Comparison of ENCODE assay signal across 1 cellular context in the genomic region with DNA sequence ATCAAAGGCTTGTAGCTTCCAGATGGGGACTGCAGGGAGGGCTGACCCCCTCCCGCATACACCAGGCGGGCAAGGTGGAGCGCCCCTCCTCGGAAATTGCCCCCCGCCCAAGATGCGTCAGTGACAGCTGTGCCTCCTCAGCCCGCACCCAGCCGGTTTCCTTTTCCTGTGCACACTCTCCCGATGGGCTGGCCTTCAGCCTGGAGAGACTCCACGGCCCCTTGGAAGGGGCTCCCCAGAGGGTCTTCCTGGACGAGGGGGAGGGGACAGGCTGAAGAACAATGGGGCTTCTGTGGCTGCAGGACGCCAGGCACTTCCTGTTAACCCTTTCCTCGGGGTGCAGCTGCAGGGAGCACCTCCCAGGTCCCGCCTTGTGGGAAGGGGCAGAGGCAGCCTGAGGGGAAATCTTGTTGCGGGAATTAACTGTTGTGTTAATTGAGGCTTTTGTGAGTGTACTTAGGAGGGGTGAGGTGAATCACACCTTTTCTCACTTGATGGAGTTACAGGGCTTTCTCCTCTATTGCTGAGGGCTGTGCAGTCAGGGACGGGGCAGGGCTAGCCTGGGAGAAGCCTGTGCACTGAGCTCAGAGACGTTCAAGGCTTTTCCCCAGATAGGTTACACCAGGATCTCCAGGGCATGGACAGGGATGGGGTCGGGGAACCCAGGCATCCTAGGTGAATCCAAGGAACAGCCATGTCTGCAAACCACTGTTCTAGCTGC.
A peak's percentile ranks its signal among the peaks of the same experiment; 100 is the strongest.
TF ChIP-seq lines count a peak whose summit lies in the region.

No MANE protein-coding gene starts in this region.

TF ChIP-seq in K562, 482 proteins besides CTCF, POLR2A, EP300 and RAD21 (continued from another document and continues in another):
- TF ChIP-seq CBX8 (IDR thresholded peaks at IDR 0.05; ENCODE audit: borderline replicate concordance, extremely low read depth, low read depth, low read length, poor library complexity, severe bottlenecking) (no peak), MEIS2 (IDR thresholded peaks at IDR 0.05; ENCODE audit: partially characterized antibody) (no peak), TEAD1 (CRISPR knock-in tag; IDR thresholded peaks at IDR 0.05) (no peak), ESRRA (IDR thresholded peaks at IDR 0.05; ENCODE audit: borderline replicate concordance, low read depth) (no peak), CSDE1 (IDR thresholded peaks at IDR 0.05) (no peak), ZKSCAN8 (CRISPR knock-in tag; IDR thresholded peaks at IDR 0.05) (0 out of 2 replicates have a peak, but pooled peaks have one; percentile 6), MEF2D (tag; conservative IDR thresholded peaks at IDR 0.05; ENCODE audit: low read depth) (no peak), HNRNPK (IDR thresholded peaks at IDR 0.05; ENCODE audit: low read depth, low read length, poor library complexity, severe bottlenecking) (no peak), ZNF146 (CRISPR knock-in tag; IDR thresholded peaks at IDR 0.05; ENCODE audit: unreplicated experiment) (no peak), JUND (IDR thresholded peaks at IDR 0.05; ENCODE audit: borderline replicate concordance, low read depth, low read length) (no peak), JUND (tag; IDR thresholded peaks at IDR 0.05; ENCODE audit: borderline replicate concordance, low read depth, low read length) (no peak; the same call in 2 of the 3 replicates), TEAD4 (IDR thresholded peaks at IDR 0.05; ENCODE audit: low read length) (no peak), TEAD4 (CRISPR knock-in tag; IDR thresholded peaks at IDR 0.05; ENCODE audit: borderline replicate concordance) (no peak), RBM15 (IDR thresholded peaks at IDR 0.05; ENCODE audit: insufficient read depth, low read length) (no peak), NCOA4 (IDR thresholded peaks at IDR 0.05; ENCODE audit: partially characterized antibody) (no peak), ZNF121 (CRISPR knock-in tag; conservative IDR thresholded peaks at IDR 0.05) (no peak), NEUROD1 (IDR thresholded peaks at IDR 0.05; ENCODE audit: borderline replicate concordance, low read depth, low read length, partially characterized antibody) (no peak), MAFK (IDR thresholded peaks at IDR 0.05; ENCODE audit: low read length) (no peak), SNIP1 (IDR thresholded peaks at IDR 0.05; ENCODE audit: low read depth) (no peak), ZNF232 (CRISPR knock-in tag; IDR thresholded peaks at IDR 0.05) (no peak), ZBED1 (IDR thresholded peaks at IDR 0.05) (no peak), NR1H2 (CRISPR knock-in tag; IDR thresholded peaks at IDR 0.05) (no peak), POU5F1 (IDR thresholded peaks at IDR 0.05; ENCODE audit: borderline replicate concordance, low read depth, low read length, partially characterized antibody) (no peak), FOXM1 (IDR thresholded peaks at IDR 0.05; ENCODE audit: low read depth) (no peak), FOXM1 (CRISPR knock-in tag; IDR thresholded peaks at IDR 0.05; ENCODE audit: low read depth) (no peak), MAZ (CRISPR knock-in tag; conservative IDR thresholded peaks at IDR 0.05 in 1 of 2, IDR thresholded peaks at IDR 0.05 in 1 of 2) (peak; percentile 67 to 70; a peak in 3 of 4 replicates), CHCHD3 (CRISPR knock-in tag; IDR thresholded peaks at IDR 0.05) (no peak), PHF8 (IDR thresholded peaks at IDR 0.05; ENCODE audit: borderline replicate concordance, low read length) (no peak; the same call in 1 of the 2 replicates), ZNF408 (CRISPR knock-in tag; IDR thresholded peaks at IDR 0.05; ENCODE audit: low read depth) (no peak), ATF1 (CRISPR knock-in tag; IDR thresholded peaks at IDR 0.05) (no peak), ATF1 (tag; IDR thresholded peaks at IDR 0.05) (peak; percentile 41; the same call in 1 of the 2 replicates), SMAD1 (IDR thresholded peaks at IDR 0.05; ENCODE audit: low read depth, low read length, partially characterized antibody) (no peak), ELF2 (CRISPR knock-in tag; IDR thresholded peaks at IDR 0.05) (peak; percentile 91), ESRRB (CRISPR knock-in tag; IDR thresholded peaks at IDR 0.05; ENCODE audit: borderline replicate concordance) (no peak), TAL1 (IDR thresholded peaks at IDR 0.05) (no peak), PPARD (CRISPR knock-in tag; IDR thresholded peaks at IDR 0.05) (no peak)
- TF ChIP-seq, protein P1, sequence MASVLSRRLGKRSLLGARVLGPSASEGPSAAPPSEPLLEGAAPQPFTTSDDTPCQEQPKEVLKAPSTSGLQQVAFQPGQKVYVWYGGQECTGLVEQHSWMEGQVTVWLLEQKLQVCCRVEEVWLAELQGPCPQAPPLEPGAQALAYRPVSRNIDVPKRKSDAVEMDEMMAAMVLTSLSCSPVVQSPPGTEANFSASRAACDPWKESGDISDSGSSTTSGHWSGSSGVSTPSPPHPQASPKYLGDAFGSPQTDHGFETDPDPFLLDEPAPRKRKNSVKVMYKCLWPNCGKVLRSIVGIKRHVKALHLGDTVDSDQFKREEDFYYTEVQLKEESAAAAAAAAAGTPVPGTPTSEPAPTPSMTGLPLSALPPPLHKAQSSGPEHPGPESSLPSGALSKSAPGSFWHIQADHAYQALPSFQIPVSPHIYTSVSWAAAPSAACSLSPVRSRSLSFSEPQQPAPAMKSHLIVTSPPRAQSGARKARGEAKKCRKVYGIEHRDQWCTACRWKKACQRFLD (CRISPR knock-in tag; IDR thresholded peaks at IDR 0.05): no peak; the same call in 1 of the 2 replicates
- TF ChIP-seq, protein P2, sequence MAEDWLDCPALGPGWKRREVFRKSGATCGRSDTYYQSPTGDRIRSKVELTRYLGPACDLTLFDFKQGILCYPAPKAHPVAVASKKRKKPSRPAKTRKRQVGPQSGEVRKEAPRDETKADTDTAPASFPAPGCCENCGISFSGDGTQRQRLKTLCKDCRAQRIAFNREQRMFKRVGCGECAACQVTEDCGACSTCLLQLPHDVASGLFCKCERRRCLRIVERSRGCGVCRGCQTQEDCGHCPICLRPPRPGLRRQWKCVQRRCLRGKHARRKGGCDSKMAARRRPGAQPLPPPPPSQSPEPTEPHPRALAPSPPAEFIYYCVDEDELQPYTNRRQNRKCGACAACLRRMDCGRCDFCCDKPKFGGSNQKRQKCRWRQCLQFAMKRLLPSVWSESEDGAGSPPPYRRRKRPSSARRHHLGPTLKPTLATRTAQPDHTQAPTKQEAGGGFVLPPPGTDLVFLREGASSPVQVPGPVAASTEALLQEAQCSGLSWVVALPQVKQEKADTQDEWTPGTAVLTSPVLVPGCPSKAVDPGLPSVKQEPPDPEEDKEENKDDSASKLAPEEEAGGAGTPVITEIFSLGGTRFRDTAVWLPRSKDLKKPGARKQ (CRISPR knock-in tag; IDR thresholded peaks at IDR 0.05): no peak
- TF ChIP-seq, protein P3, sequence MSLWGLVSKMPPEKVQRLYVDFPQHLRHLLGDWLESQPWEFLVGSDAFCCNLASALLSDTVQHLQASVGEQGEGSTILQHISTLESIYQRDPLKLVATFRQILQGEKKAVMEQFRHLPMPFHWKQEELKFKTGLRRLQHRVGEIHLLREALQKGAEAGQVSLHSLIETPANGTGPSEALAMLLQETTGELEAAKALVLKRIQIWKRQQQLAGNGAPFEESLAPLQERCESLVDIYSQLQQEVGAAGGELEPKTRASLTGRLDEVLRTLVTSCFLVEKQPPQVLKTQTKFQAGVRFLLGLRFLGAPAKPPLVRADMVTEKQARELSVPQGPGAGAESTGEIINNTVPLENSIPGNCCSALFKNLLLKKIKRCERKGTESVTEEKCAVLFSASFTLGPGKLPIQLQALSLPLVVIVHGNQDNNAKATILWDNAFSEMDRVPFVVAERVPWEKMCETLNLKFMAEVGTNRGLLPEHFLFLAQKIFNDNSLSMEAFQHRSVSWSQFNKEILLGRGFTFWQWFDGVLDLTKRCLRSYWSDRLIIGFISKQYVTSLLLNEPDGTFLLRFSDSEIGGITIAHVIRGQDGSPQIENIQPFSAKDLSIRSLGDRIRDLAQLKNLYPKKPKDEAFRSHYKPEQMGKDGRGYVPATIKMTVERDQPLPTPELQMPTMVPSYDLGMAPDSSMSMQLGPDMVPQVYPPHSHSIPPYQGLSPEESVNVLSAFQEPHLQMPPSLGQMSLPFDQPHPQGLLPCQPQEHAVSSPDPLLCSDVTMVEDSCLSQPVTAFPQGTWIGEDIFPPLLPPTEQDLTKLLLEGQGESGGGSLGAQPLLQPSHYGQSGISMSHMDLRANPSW (CRISPR knock-in tag; IDR thresholded peaks at IDR 0.05): no peak
- TF ChIP-seq, protein P4, sequence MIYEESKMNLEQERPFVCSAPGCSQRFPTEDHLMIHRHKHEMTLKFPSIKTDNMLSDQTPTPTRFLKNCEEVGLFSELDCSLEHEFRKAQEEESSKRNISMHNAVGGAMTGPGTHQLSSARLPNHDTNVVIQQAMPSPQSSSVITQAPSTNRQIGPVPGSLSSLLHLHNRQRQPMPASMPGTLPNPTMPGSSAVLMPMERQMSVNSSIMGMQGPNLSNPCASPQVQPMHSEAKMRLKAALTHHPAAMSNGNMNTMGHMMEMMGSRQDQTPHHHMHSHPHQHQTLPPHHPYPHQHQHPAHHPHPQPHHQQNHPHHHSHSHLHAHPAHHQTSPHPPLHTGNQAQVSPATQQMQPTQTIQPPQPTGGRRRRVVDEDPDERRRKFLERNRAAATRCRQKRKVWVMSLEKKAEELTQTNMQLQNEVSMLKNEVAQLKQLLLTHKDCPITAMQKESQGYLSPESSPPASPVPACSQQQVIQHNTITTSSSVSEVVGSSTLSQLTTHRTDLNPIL (CRISPR knock-in tag; IDR thresholded peaks at IDR 0.05): 0 out of 2 replicates have a peak, but pooled peaks have one; percentile 32
- TF ChIP-seq, protein P5, sequence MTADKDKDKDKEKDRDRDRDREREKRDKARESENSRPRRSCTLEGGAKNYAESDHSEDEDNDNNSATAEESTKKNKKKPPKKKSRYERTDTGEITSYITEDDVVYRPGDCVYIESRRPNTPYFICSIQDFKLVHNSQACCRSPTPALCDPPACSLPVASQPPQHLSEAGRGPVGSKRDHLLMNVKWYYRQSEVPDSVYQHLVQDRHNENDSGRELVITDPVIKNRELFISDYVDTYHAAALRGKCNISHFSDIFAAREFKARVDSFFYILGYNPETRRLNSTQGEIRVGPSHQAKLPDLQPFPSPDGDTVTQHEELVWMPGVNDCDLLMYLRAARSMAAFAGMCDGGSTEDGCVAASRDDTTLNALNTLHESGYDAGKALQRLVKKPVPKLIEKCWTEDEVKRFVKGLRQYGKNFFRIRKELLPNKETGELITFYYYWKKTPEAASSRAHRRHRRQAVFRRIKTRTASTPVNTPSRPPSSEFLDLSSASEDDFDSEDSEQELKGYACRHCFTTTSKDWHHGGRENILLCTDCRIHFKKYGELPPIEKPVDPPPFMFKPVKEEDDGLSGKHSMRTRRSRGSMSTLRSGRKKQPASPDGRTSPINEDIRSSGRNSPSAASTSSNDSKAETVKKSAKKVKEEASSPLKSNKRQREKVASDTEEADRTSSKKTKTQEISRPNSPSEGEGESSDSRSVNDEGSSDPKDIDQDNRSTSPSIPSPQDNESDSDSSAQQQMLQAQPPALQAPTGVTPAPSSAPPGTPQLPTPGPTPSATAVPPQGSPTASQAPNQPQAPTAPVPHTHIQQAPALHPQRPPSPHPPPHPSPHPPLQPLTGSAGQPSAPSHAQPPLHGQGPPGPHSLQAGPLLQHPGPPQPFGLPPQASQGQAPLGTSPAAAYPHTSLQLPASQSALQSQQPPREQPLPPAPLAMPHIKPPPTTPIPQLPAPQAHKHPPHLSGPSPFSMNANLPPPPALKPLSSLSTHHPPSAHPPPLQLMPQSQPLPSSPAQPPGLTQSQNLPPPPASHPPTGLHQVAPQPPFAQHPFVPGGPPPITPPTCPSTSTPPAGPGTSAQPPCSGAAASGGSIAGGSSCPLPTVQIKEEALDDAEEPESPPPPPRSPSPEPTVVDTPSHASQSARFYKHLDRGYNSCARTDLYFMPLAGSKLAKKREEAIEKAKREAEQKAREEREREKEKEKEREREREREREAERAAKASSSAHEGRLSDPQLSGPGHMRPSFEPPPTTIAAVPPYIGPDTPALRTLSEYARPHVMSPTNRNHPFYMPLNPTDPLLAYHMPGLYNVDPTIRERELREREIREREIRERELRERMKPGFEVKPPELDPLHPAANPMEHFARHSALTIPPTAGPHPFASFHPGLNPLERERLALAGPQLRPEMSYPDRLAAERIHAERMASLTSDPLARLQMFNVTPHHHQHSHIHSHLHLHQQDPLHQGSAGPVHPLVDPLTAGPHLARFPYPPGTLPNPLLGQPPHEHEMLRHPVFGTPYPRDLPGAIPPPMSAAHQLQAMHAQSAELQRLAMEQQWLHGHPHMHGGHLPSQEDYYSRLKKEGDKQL (CRISPR knock-in tag; IDR thresholded peaks at IDR 0.05; ENCODE audit: borderline replicate concordance): no peak
- TF ChIP-seq, protein P6, sequence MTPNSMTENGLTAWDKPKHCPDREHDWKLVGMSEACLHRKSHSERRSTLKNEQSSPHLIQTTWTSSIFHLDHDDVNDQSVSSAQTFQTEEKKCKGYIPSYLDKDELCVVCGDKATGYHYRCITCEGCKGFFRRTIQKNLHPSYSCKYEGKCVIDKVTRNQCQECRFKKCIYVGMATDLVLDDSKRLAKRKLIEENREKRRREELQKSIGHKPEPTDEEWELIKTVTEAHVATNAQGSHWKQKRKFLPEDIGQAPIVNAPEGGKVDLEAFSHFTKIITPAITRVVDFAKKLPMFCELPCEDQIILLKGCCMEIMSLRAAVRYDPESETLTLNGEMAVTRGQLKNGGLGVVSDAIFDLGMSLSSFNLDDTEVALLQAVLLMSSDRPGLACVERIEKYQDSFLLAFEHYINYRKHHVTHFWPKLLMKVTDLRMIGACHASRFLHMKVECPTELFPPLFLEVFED (CRISPR knock-in tag; conservative IDR thresholded peaks at IDR 0.05): no peak
- TF ChIP-seq, protein P7, sequence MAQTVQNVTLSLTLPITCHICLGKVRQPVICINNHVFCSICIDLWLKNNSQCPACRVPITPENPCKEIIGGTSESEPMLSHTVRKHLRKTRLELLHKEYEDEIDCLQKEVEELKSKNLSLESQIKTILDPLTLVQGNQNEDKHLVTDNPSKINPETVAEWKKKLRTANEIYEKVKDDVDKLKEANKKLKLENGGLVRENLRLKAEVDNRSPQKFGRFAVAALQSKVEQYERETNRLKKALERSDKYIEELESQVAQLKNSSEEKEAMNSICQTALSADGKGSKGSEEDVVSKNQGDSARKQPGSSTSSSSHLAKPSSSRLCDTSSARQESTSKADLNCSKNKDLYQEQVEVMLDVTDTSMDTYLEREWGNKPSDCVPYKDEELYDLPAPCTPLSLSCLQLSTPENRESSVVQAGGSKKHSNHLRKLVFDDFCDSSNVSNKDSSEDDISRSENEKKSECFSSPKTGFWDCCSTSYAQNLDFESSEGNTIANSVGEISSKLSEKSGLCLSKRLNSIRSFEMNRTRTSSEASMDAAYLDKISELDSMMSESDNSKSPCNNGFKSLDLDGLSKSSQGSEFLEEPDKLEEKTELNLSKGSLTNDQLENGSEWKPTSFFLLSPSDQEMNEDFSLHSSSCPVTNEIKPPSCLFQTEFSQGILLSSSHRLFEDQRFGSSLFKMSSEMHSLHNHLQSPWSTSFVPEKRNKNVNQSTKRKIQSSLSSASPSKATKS (CRISPR knock-in tag; IDR thresholded peaks at IDR 0.05): no peak
- TF ChIP-seq, protein P8, sequence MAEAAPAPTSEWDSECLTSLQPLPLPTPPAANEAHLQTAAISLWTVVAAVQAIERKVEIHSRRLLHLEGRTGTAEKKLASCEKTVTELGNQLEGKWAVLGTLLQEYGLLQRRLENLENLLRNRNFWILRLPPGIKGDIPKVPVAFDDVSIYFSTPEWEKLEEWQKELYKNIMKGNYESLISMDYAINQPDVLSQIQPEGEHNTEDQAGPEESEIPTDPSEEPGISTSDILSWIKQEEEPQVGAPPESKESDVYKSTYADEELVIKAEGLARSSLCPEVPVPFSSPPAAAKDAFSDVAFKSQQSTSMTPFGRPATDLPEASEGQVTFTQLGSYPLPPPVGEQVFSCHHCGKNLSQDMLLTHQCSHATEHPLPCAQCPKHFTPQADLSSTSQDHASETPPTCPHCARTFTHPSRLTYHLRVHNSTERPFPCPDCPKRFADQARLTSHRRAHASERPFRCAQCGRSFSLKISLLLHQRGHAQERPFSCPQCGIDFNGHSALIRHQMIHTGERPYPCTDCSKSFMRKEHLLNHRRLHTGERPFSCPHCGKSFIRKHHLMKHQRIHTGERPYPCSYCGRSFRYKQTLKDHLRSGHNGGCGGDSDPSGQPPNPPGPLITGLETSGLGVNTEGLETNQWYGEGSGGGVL (CRISPR knock-in tag; IDR thresholded peaks at IDR 0.05): no peak
